In the genomic region with DNA sequence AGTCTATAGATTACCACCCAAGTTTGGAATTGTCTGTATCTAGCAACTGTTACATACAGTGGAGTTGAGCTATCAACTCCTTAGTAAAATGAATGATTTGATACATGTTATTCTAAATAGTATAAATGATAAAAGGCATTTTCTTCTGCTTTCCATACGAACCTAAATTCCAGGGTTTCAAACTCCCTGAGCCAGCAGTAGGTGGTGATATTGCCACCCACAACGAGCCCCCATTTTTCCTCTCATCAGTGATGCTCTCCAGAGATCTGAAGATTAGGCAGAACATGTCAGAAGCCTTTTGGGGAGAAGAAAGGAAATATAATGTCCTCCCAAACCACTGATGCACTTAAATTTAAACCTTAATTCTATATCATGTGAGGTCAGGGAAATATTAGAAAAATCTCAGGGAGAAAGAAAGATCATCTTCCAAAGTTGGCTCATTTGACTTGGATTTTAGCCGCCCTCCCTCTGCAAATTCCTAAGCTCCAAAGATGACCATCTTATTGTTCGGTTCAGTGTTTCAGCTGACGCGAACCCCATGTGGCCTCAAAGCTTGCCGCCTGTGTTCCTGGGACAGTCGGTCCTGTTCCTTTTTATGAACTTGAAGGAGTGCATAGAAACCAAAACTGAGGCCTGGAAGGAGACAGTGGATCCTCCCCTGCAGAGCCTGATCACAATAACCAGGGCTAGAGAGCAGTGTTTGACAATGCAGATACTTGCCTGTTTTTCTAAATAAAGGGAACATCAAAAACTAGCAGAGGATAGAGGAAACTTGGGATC, we compare ENCODE assay signal across 11 cellular contexts. TPM values are rescaled to one million over a fixed set of nuclear protein-coding genes. Genes with fewer than 3 reads are reported as not detected.
A peak's percentile ranks its signal among the peaks of the same experiment; 100 is the strongest.
DNase-seq lines count a peak whose midpoint lies in the region; ATAC-seq, FAIRE-seq and TF ChIP-seq lines count a peak whose summit lies in the region.
"Had no signal": no experiment of that assay in that cellular context is flagged by ENCODE, and none has a peak within 500 bp of the region (broad histone marks: within the 10 kb centered on the region; RNA-seq: fewer than 3 reads in every experiment).

No MANE protein-coding gene starts in this region.

- no peaks in the 10 kb centered on the region for H4K20me1 ChIP-seq in endothelial cell of umbilical vein (replicated peaks; ENCODE audit: control insufficient read depth, extremely low read depth, insufficient read depth, low read length)

- dilution Hi-C loops in endothelial cell of umbilical vein (cut with MboI; ENCODE audit: extremely low pct_ligation_motif_present, low sequenced_read_pairs): no loop called here

- TF ChIP-seq POLR2A in endothelial cell of umbilical vein (IDR thresholded peaks at IDR 0.05; ENCODE audit: low read depth, low read length): no peak
- TF ChIP-seq POLR2A in Peyer's patch (IDR thresholded peaks at IDR 0.05): no peak

- FAIRE-seq in endothelial cell of umbilical vein (lab: Jason Lieb, UNC): peak; percentile 81
- FAIRE-seq: pancreas had no signal

- H3K9me3 Mint-ChIP-seq in CD8-positive, alpha-beta T cell: no peaks in the 10 kb centered on the region
- no peaks in the 10 kb centered on the region for H3K9me3 Mint-ChIP-seq in activated CD8-positive, alpha-beta T cell treated with anti-CD3 and anti-CD28 coated beads for 36 hours

- H3K27ac ChIP-seq in CD8-positive, alpha-beta T cell (ENCODE audit: low read depth, low read length): no peak overlapping the region
- peak overlapping the region; percentile 99 for H3K27ac ChIP-seq in endothelial cell of umbilical vein (ENCODE audit: insufficient read depth, low read depth, low read length)
- peak overlapping the region in 2 of 4 donors; percentile 34 to 97 for H3K27ac ChIP-seq in Peyer's patch

- peaks cover 24% of the 10 kb centered on the region for H3K4me1 ChIP-seq in CD8-positive, alpha-beta T cell (ENCODE audit: insufficient read depth, low read length)
- H3K4me1 ChIP-seq in endothelial cell of umbilical vein (ENCODE audit: control insufficient read depth, extremely low read depth, insufficient read depth, low read length) (peaks cover 35% of the 10 kb centered on the region), Peyer's patch (peaks cover 0 to 11% (median 2%) of the 10 kb centered on the region in 4 donors)

- H3K9me3 ChIP-seq in CD8-positive, alpha-beta T cell (ENCODE audit: low read length): no peaks in the 10 kb centered on the region
- H3K9me3 ChIP-seq in endothelial cell of umbilical vein (replicated peaks; ENCODE audit: control insufficient read depth, insufficient read depth, low read length): no peaks in the 10 kb centered on the region
- no peaks in the 10 kb centered on the region for H3K9me3 ChIP-seq in Peyer's patch
- H3K9me3 ChIP-seq: pancreas had no signal

- H3K4me3 ChIP-seq in CD8-positive, alpha-beta T cell (ENCODE audit: low read depth, low read length): no peak overlapping the region
- H3K4me3 ChIP-seq in endothelial cell of umbilical vein (replicated peaks in 1 of 3; ENCODE audit: insufficient read depth in 1 of 3, low read depth in 1 of 3, low read length in 3 of 3) (peak overlapping the region in 1 of 3 experiments; percentile 81), Peyer's patch (no peak overlapping the region)

- H3K27me3 ChIP-seq in CD8-positive, alpha-beta T cell (ENCODE audit: insufficient read depth, low read length): no peaks in the 10 kb centered on the region
- H3K27me3 ChIP-seq in endothelial cell of umbilical vein (ENCODE audit: control insufficient read depth in 2 of 2, insufficient read depth in 2 of 2, low read length in 2 of 2) (no peaks in the 10 kb centered on the region), Peyer's patch (no peaks in the 10 kb centered on the region)
- H3K27me3 ChIP-seq: pancreas had no signal

- no peak for DNase-seq in CD8-positive, alpha-beta T cell
- DNase-seq in NCI-H460 (ENCODE audit: extremely low read depth, low read depth) (peak; percentile 40), endothelial cell of umbilical vein (ENCODE audit: low read depth, low spot score) (peak; percentile 75), pons (ENCODE audit: low spot score) (peak; percentile 81), cerebellum (ENCODE audit: low spot score) (no peak), Peyer's patch (no peak), Kasumi-1 (lab: John Stamatoyannopoulos, UW) (no peak)
- DNase-seq in activated CD8-positive, alpha-beta T cell treated with anti-CD3 and anti-CD28 coated beads for 36 hours: no peak
- DNase-seq: activated naive CD4-positive, alpha-beta T cell; NCI-H510A treated with DMSO at 0.1 percent for 48 hours; pancreas had no signal

- H3K9ac ChIP-seq in endothelial cell of umbilical vein (replicated peaks; ENCODE audit: extremely low read depth, insufficient read depth, low read length): peak overlapping the region; percentile 99

- peaks cover 38% of the 10 kb centered on the region for H3K4me1 Mint-ChIP-seq in CD8-positive, alpha-beta T cell (ENCODE audit: low read depth)
- H3K4me1 Mint-ChIP-seq in activated CD8-positive, alpha-beta T cell treated with anti-CD3 and anti-CD28 coated beads for 36 hours (ENCODE audit: low read depth): peaks cover 35% of the 10 kb centered on the region

- no peak overlapping the region for H3K4me3 Mint-ChIP-seq in CD8-positive, alpha-beta T cell
- no peak overlapping the region for H3K4me3 Mint-ChIP-seq in activated CD8-positive, alpha-beta T cell treated with anti-CD3 and anti-CD28 coated beads for 36 hours

- no TSS peak for BruUV-seq in endothelial cell of umbilical vein (replicated peaks; lab: Mats Ljungman, UMichigan)

- ATAC-seq in CD8-positive, alpha-beta T cell: no peak
- no peak for ATAC-seq in activated CD8-positive, alpha-beta T cell treated with anti-CD3 and anti-CD28 coated beads for 36 hours

- H3K27me3 Mint-ChIP-seq in CD8-positive, alpha-beta T cell (ENCODE audit: low read depth): no peaks in the 10 kb centered on the region
- H3K27me3 Mint-ChIP-seq in activated CD8-positive, alpha-beta T cell treated with anti-CD3 and anti-CD28 coated beads for 36 hours: no peaks in the 10 kb centered on the region

- POLR2A ChIA-PET in CD8-positive, alpha-beta T cell (lab: Charles Lee): interaction anchor here (1.6 to 1.7 kb wide), 2 partner anchors 155 to 357 kb away, joined by 3 to 7 read pairs; a partner anchor contains a TSS
- POLR2A ChIA-PET in endothelial cell of umbilical vein (lab: Charles Lee): no interaction called here
- POLR2A ChIA-PET in activated CD8-positive, alpha-beta T cell treated with anti-CD3 and anti-CD28 coated beads for 36 hours (lab: Charles Lee): interaction anchor here (0.9 kb wide), 1 partner anchor 197 kb away, joined by 3 read pairs; a partner anchor contains a TSS

- H3K4me2 ChIP-seq in endothelial cell of umbilical vein (ENCODE audit: insufficient read depth, low read length): peak overlapping the region; percentile 88

- H3K36me3 Mint-ChIP-seq in CD8-positive, alpha-beta T cell: peaks cover 9% of the 10 kb centered on the region
- H3K36me3 Mint-ChIP-seq in activated CD8-positive, alpha-beta T cell treated with anti-CD3 and anti-CD28 coated beads for 36 hours (ENCODE audit: low read depth): peaks cover 22% of the 10 kb centered on the region

- intact Hi-C loops in CD8-positive, alpha-beta T cell (cut with DNase I, micrococcal nuclease): loop anchor here (5.0 kb wide), 5 partner anchors 73 to 358 kb away; a partner anchor contains a TSS
- intact Hi-C loops in endothelial cell of umbilical vein (cut with micrococcal nuclease): loop anchor here (1.0 to 2.0 kb wide), 6 partner anchors 64 to 187 kb away; no protein-coding TSS in a partner anchor
- intact Hi-C loops in activated CD8-positive, alpha-beta T cell treated with anti-CD3 and anti-CD28 coated beads for 36 hours (cut with micrococcal nuclease): loop anchor here (5.0 kb wide), 1 partner anchor 153 kb away; no protein-coding TSS in a partner anchor

- no peaks in the 10 kb centered on the region for H3K9me1 ChIP-seq in endothelial cell of umbilical vein (replicated peaks; ENCODE audit: control insufficient read depth, extremely low read depth, insufficient read depth, low read length)

- no peak overlapping the region for H2AFZ ChIP-seq in endothelial cell of umbilical vein (ENCODE audit: low read depth, low read length)

- no peak for TF ChIP-seq CTCF in CD8-positive, alpha-beta T cell (IDR thresholded peaks at IDR 0.05)
- TF ChIP-seq CTCF in endothelial cell of umbilical vein (IDR thresholded peaks at IDR 0.05; ENCODE audit: extremely low read depth in 1 of 2, insufficient read depth in 1 of 2, low read depth in 1 of 2, low read length in 2 of 2) (peak; percentile 45 to 51), Peyer's patch (IDR thresholded peaks at IDR 0.05) (peak in 2 of 6 experiments; percentile 15 to 27)
- TF ChIP-seq CTCF in activated CD8-positive, alpha-beta T cell treated with anti-CD3 and anti-CD28 coated beads for 36 hours (IDR thresholded peaks at IDR 0.05): no peak

- H3K79me2 ChIP-seq in endothelial cell of umbilical vein (ENCODE audit: control insufficient read depth, insufficient read depth, low read length): peaks cover 71% of the 10 kb centered on the region

- H3K27ac Mint-ChIP-seq in CD8-positive, alpha-beta T cell: peak overlapping the region; percentile 57
- no peak overlapping the region for H3K27ac Mint-ChIP-seq in activated CD8-positive, alpha-beta T cell treated with anti-CD3 and anti-CD28 coated beads for 36 hours

- no peaks in the 10 kb centered on the region for H3K36me3 ChIP-seq in CD8-positive, alpha-beta T cell (ENCODE audit: insufficient read depth, low read length)
- H3K36me3 ChIP-seq in endothelial cell of umbilical vein (ENCODE audit: control insufficient read depth in 2 of 2, extremely low read depth in 1 of 2, insufficient read depth in 2 of 2, low read length in 2 of 2) (no peaks in the 10 kb centered on the region), Peyer's patch (no peaks in the 10 kb centered on the region)
- H3K36me3 ChIP-seq: pancreas had no signal

- CTCF ChIA-PET in CD8-positive, alpha-beta T cell (lab: Charles Lee): interaction anchor here (1.0 to 6.1 kb wide), 4 partner anchors 11 to 155 kb away, joined by 3 to 32 read pairs (median 4); no protein-coding TSS in a partner anchor
- CTCF ChIA-PET in endothelial cell of umbilical vein (lab: Charles Lee): interaction anchor here (0.6 to 4.7 kb wide), 31 partner anchors 9 to 186 kb away, joined by 3 to 91 read pairs (median 5); a partner anchor contains a TSS
- CTCF ChIA-PET in activated CD8-positive, alpha-beta T cell treated with anti-CD3 and anti-CD28 coated beads for 36 hours (lab: Charles Lee): interaction anchor here (0.7 to 6.7 kb wide), 12 partner anchors 11 to 198 kb away, joined by 3 to 32 read pairs (median 4); a partner anchor contains a TSS

RNA-seq across cellular contexts. Expression of a gene that starts 2.3 kb away (rescaled TPM):
- 10 to 100 TPM in 1 of 2 experiments, 1 to 10 TPM in 1; 6.9 to 10.3 TPM for total RNA-seq in CD8-positive, alpha-beta T cell
- total RNA-seq in NCI-H460 (2014; rRNA removed; shearing (Covaris generic)): 46.5 and 55.7 TPM in 2 replicates
- polyA plus RNA-seq in NCI-H460 (2014; cell fraction: nucleus; rRNA removed): 41.4 and 42.5 TPM in 2 replicates
- total RNA-seq in endothelial cell of umbilical vein: 31.7 and 38.6 TPM in 2 replicates
- polyA plus RNA-seq in endothelial cell of umbilical vein: 22.8 and 29.8 TPM in 2 replicates
- 28.8 and 32.0 TPM in 2 replicates for polyA plus RNA-seq in endothelial cell of umbilical vein (2011; cell fraction: cytosol; rRNA removed)
- 31.4 and 32.5 TPM in 2 replicates for polyA plus RNA-seq in endothelial cell of umbilical vein (2011; cell fraction: nucleus; rRNA removed)
- polyA plus RNA-seq in endothelial cell of umbilical vein (2012): 48.2 and 52.3 TPM in 2 replicates
- 29.1 and 34.6 TPM in 2 replicates for polyA minus RNA-seq in endothelial cell of umbilical vein
- 33.8 TPM for polyA minus RNA-seq in endothelial cell of umbilical vein (2011; cell fraction: cytosol; rRNA and poly(A)+ RNA removed)
- 62.3 and 65.1 TPM in 2 replicates for polyA minus RNA-seq in endothelial cell of umbilical vein (2011; cell fraction: nucleus; rRNA and poly(A)+ RNA removed)
- 7.6 TPM for total RNA-seq in cerebellum
- total RNA-seq in activated CD8-positive, alpha-beta T cell treated with anti-CD3 and anti-CD28 coated beads for 36 hours: 10 to 100 TPM; 11.1 to 13.7 TPM
- 10 to 100 TPM; 22.4 to 35.1 (median 30.3) TPM for total RNA-seq in Peyer's patch

RNA-seq across cellular contexts. Expression of a gene that starts 22.0 kb away (rescaled TPM):
- 1 to 10 TPM; 5.4 to 5.9 TPM for total RNA-seq in CD8-positive, alpha-beta T cell
- total RNA-seq in NCI-H460 (2014; rRNA removed; shearing (Covaris generic)): 25.4 and 26.4 TPM in 2 replicates
- polyA plus RNA-seq in NCI-H460 (2014; cell fraction: nucleus; rRNA removed): 20.6 and 31.2 TPM in 2 replicates
- total RNA-seq in endothelial cell of umbilical vein: 21.4 and 27.3 TPM in 2 replicates
- polyA plus RNA-seq in endothelial cell of umbilical vein: 8.0 and 8.3 TPM in 2 replicates
- 6.2 and 6.3 TPM in 2 replicates for polyA plus RNA-seq in endothelial cell of umbilical vein (2011; cell fraction: cytosol; rRNA removed)
- polyA plus RNA-seq in endothelial cell of umbilical vein (2011; cell fraction: nucleus; rRNA removed): 19.7 and 22.7 TPM in 2 replicates
- polyA plus RNA-seq in endothelial cell of umbilical vein (2012): 11.0 and 11.1 TPM in 2 replicates
- 21.8 and 25.2 TPM in 2 replicates for polyA minus RNA-seq in endothelial cell of umbilical vein
- 14.5 TPM for polyA minus RNA-seq in endothelial cell of umbilical vein (2011; cell fraction: cytosol; rRNA and poly(A)+ RNA removed)
- 27.3 and 29.6 TPM in 2 replicates for polyA minus RNA-seq in endothelial cell of umbilical vein (2011; cell fraction: nucleus; rRNA and poly(A)+ RNA removed)
- 20.6 TPM for total RNA-seq in cerebellum
- total RNA-seq in activated CD8-positive, alpha-beta T cell treated with anti-CD3 and anti-CD28 coated beads for 36 hours: 10 to 100 TPM; 30.9 to 31.8 TPM
- total RNA-seq in Peyer's patch: 10 to 100 TPM in 3 of 4 donors, 1 to 10 TPM in 1; 4.4 to 14.9 (median 11.0) TPM

Comparison
In these comparisons a context has a peak if more than half of its experiments do, and no peak if none do; other contexts are left out.
1. DNase-seq: peak in NCI-H460 (single experiment), endothelial cell of umbilical vein (single experiment) and pons (single experiment); none in CD8-positive, alpha-beta T cell (0 of 7), cerebellum (single experiment), activated CD8-positive, alpha-beta T cell treated with anti-CD3 and anti-CD28 coated beads for 36 hours (single experiment), Peyer's patch (0 of 3) and Kasumi-1 (0 of 2).
2. CTCF ChIP-seq: peak in endothelial cell of umbilical vein (2 of 2); none in CD8-positive, alpha-beta T cell (single experiment) and activated CD8-positive, alpha-beta T cell treated with anti-CD3 and anti-CD28 coated beads for 36 hours (single experiment).